Comparison of ENCODE assay signal across 24 cellular contexts in the genomic region with DNA sequence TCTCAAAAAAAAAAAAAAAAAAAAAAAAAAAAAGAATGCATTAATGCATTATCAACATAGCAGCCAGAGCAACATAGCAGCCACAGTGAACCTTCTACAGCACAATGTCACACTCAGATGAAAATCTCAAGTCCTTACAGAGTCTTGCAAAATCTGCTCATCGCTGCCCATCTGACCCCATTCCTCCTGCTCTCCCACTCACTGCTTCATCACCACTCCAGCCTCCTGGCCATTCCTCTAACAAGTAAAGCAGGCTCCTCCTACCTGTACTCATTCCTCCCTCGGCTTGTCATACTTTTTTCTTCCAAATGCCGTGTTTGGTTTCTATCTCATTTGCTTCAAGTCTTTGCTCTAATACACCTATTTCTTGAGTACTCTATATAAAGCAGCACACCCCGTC. TPM values are rescaled to one million over a fixed set of nuclear protein-coding genes. Genes with fewer than 3 reads are reported as not detected.
A peak's percentile ranks its signal among the peaks of the same experiment; 100 is the strongest.
DNase-seq lines count a peak whose midpoint lies in the region; FAIRE-seq and TF ChIP-seq lines count a peak whose summit lies in the region.
"Had no signal": no experiment of that assay in that cellular context is flagged by ENCODE, and none has a peak within 500 bp of the region (broad histone marks: within the 10 kb centered on the region; RNA-seq: fewer than 3 reads in every experiment).

No MANE protein-coding gene starts in this region.

- no peak overlapping the region for H3K27ac ChIP-seq in osteoblast (ENCODE audit: low read depth, low read length)
- H3K27ac ChIP-seq: A549, Peyer's patch had no signal

- H3K79me2 ChIP-seq in osteoblast (ENCODE audit: insufficient read depth, low read length) = no peaks in the 10 kb centered on the region

- H3K4me3 Mint-ChIP-seq in activated CD4-positive, alpha-beta memory T cell treated with anti-CD3 and anti-CD28 coated beads, Interleukin-2, amount 10 ng/mL, durations not matched to agents 7 days and 5 days = no peak overlapping the region
- H3K4me3 Mint-ChIP-seq: CD4-positive, alpha-beta memory T cell had no signal

- TF ChIP-seq CTCF in bronchial epithelial cell (IDR thresholded peaks at IDR 0.05; ENCODE audit: insufficient read depth, low read length, severe bottlenecking) (no peak), osteoblast (IDR thresholded peaks at IDR 0.05; ENCODE audit: extremely low read depth, low read depth, low read length) (no peak)

- no peaks in the 10 kb centered on the region for H3K27me3 ChIP-seq in bronchial epithelial cell (ENCODE audit: control insufficient read depth, insufficient read depth, low read length)
- H3K27me3 ChIP-seq in osteoblast (ENCODE audit: insufficient read depth, low read length) = peaks cover 3% of the 10 kb centered on the region
- H3K27me3 ChIP-seq: Peyer's patch had no signal

- FAIRE-seq in bronchial epithelial cell (lab: Jason Lieb, UNC) = no peak
- FAIRE-seq: A549, G401.6 had no signal

- H3K9me3 ChIP-seq in osteoblast (ENCODE audit: low read depth, low read length) = no peaks in the 10 kb centered on the region
- H3K9me3 ChIP-seq: A549, Peyer's patch, SK-N-SH had no signal

- CTCF ChIA-PET in activated CD4-positive, alpha-beta memory T cell treated with anti-CD3 and anti-CD28 coated beads, Interleukin-2, amount 10 ng/mL, durations not matched to agents 7 days and 5 days (lab: Charles Lee) = no interaction called here

- H4K20me1 ChIP-seq in osteoblast (ENCODE audit: insufficient read depth, low read length) = no peaks in the 10 kb centered on the region

- H3K27ac Mint-ChIP-seq in activated CD4-positive, alpha-beta memory T cell treated with anti-CD3 and anti-CD28 coated beads, Interleukin-2, amount 10 ng/mL, durations not matched to agents 7 days and 5 days = no peak overlapping the region
- H3K27ac Mint-ChIP-seq: CD4-positive, alpha-beta memory T cell had no signal

- H3K4me3 ChIP-seq in bronchial epithelial cell (ENCODE audit: low read depth, low read length) (no peak overlapping the region), osteoblast (ENCODE audit: insufficient read depth, low read length) (no peak overlapping the region)
- H3K4me3 ChIP-seq: A549, Peyer's patch had no signal

- H3K36me3 ChIP-seq in bronchial epithelial cell (ENCODE audit: control insufficient read depth, insufficient read depth, low read length) (no peaks in the 10 kb centered on the region), osteoblast (ENCODE audit: insufficient read depth, low read length) (no peaks in the 10 kb centered on the region)
- H3K36me3 ChIP-seq: Peyer's patch had no signal

- no peaks in the 10 kb centered on the region for H3K36me3 Mint-ChIP-seq in activated CD4-positive, alpha-beta memory T cell treated with anti-CD3 and anti-CD28 coated beads, Interleukin-2, amount 10 ng/mL, durations not matched to agents 7 days and 5 days (ENCODE audit: low read depth)
- H3K36me3 Mint-ChIP-seq: CD4-positive, alpha-beta memory T cell had no signal

- no peaks in the 10 kb centered on the region for H3K27me3 Mint-ChIP-seq in activated CD4-positive, alpha-beta memory T cell treated with anti-CD3 and anti-CD28 coated beads, Interleukin-2, amount 10 ng/mL, durations not matched to agents 7 days and 5 days
- H3K27me3 Mint-ChIP-seq: CD4-positive, alpha-beta memory T cell had no signal

- no peaks in the 10 kb centered on the region for H3K4me1 Mint-ChIP-seq in activated CD4-positive, alpha-beta memory T cell treated with anti-CD3 and anti-CD28 coated beads, Interleukin-2, amount 10 ng/mL, durations not matched to agents 7 days and 5 days
- H3K4me1 Mint-ChIP-seq: CD4-positive, alpha-beta memory T cell had no signal

- H2AFZ ChIP-seq in osteoblast (ENCODE audit: low read length) = no peak overlapping the region

- H3K4me1 ChIP-seq in osteoblast (ENCODE audit: insufficient read depth, low read length) = no peaks in the 10 kb centered on the region
- H3K4me1 ChIP-seq: A549, Peyer's patch had no signal

- H3K4me2 ChIP-seq in osteoblast (ENCODE audit: insufficient read depth, low read length) = no peak overlapping the region
- H3K4me2 ChIP-seq: A549, SK-N-SH had no signal

- peak; percentile 60 for DNase-seq in NCI-H226
- peak; percentile 21 for DNase-seq in bronchial epithelial cell (ENCODE audit: low read depth)
- peak; percentile 17 for DNase-seq in kidney glomerular epithelial cell (lab: John Stamatoyannopoulos, UW)
- no peak for DNase-seq in NCI-H2171 (lab: John Stamatoyannopoulos, UW)
- no peak for DNase-seq in activated CD4-positive, alpha-beta memory T cell treated with anti-CD3 and anti-CD28 coated beads, Interleukin-2, amount 10 ng/mL, durations not matched to agents 7 days and 5 days
- no peak for DNase-seq in osteoblast (ENCODE audit: insufficient read length, low spot score, missing footprints)
- no peak for DNase-seq in NCI-H187 (lab: John Stamatoyannopoulos, UW)
- DNase-seq: C1 segment of cervical spinal cord; CD4-positive, alpha-beta memory T cell; COR-L47; DMS53; IMR-90; KG1; MM.1S; NCI-H2029 treated with DMSO at 0.1 percent for 48 hours; NCI-H2227 treated with DMSO at 0.1 percent for 48 hours; NCI-H510A; NCI-H69; Peyer's patch; SIG-M5; SK-N-SH had no signal

- POLR2A ChIA-PET in activated CD4-positive, alpha-beta memory T cell treated with anti-CD3 and anti-CD28 coated beads, Interleukin-2, amount 10 ng/mL, durations not matched to agents 7 days and 5 days (lab: Charles Lee) = no interaction called here

- no peaks in the 10 kb centered on the region for H3K9me3 Mint-ChIP-seq in activated CD4-positive, alpha-beta memory T cell treated with anti-CD3 and anti-CD28 coated beads, Interleukin-2, amount 10 ng/mL, durations not matched to agents 7 days and 5 days

RNA-seq across cellular contexts. Expression of gene BRINP2, which starts 29.5 kb away (rescaled TPM):
- not detected in 2 replicates for total RNA-seq in bronchial epithelial cell
- not detected for total RNA-seq in activated CD4-positive, alpha-beta memory T cell treated with anti-CD3 and anti-CD28 coated beads, Interleukin-2, amount 10 ng/mL, durations not matched to agents 7 days and 5 days
- not detected in 2 replicates for total RNA-seq in osteoblast
- total RNA-seq: CD4-positive, alpha-beta memory T cell; IMR-90; OCI-LY7; Peyer's patch had no signal

RNA-seq across cellular contexts. Expression of gene ASTN1, which starts 35.8 kb away (rescaled TPM):
- total RNA-seq in bronchial epithelial cell = under 0.01 TPM in 1 of 2 replicates, not detected in the other
- total RNA-seq in activated CD4-positive, alpha-beta memory T cell treated with anti-CD3 and anti-CD28 coated beads, Interleukin-2, amount 10 ng/mL, durations not matched to agents 7 days and 5 days = not detected
- under 0.01 TPM in 1 of 2 replicates, not detected in the other for total RNA-seq in osteoblast
- total RNA-seq: CD4-positive, alpha-beta memory T cell; OCI-LY7 had no signal

Comparison
In these comparisons a context has a peak if more than half of its experiments do, and no peak if none do; other contexts are left out.
1. DNase-seq: peak in NCI-H226 (single experiment), bronchial epithelial cell (single experiment) and kidney glomerular epithelial cell (single experiment); none in NCI-H2171 (single experiment), activated CD4-positive, alpha-beta memory T cell treated with anti-CD3 and anti-CD28 coated beads, Interleukin-2, amount 10 ng/mL, durations not matched to agents 7 days and 5 days (single experiment), osteoblast (single experiment) and NCI-H187 (0 of 2).